Comparison of ENCODE assay signal across 8 cellular contexts in genomic region chr7:30764030-30764991, GRCh38. TPM values are rescaled to one million over a fixed set of nuclear protein-coding genes. Genes with fewer than 3 reads are reported as not detected.
DNase-seq lines count a peak whose midpoint lies in the region; ATAC-seq and TF ChIP-seq lines count a peak whose summit lies in the region.
"Had no signal": no experiment of that assay in that cellular context is flagged by ENCODE, and none has a peak within 500 bp of the region (broad histone marks: within the 10 kb centered on the region; RNA-seq: fewer than 3 reads in every experiment).

No MANE protein-coding gene starts in this region.

- no peaks in the 10 kb centered on the region for H3K27me3 ChIP-seq in gastroesophageal sphincter
- H3K27me3 ChIP-seq in upper lobe of right lung: no peaks in the 10 kb centered on the region

- 56 to 75% methylated on average over 3 to 6 of the region's 6 CpGs for WGBS in gastroesophageal sphincter (ENCODE audit: low coverage in 1 of 2), 2 donors

- H3K36me3 ChIP-seq in gastroesophageal sphincter (no peaks in the 10 kb centered on the region), upper lobe of right lung (no peaks in the 10 kb centered on the region)

- intact Hi-C loops in upper lobe of right lung (cut with DNase I): no loop called here

- H3K27ac ChIP-seq in gastroesophageal sphincter (peak overlapping the region; percentile 73 to 79 (median 78)), upper lobe of right lung (peak overlapping the region; percentile 33)

- ATAC-seq in GM21515 (IDR thresholded peaks at IDR 0.05; ENCODE audit: unreplicated experiment): peak; percentile 85
- ATAC-seq in HG03469 (IDR thresholded peaks at IDR 0.05; ENCODE audit: unreplicated experiment): peak; percentile 85
- peak; percentile 83 for ATAC-seq in gastroesophageal sphincter
- peak; percentile 42 for ATAC-seq in upper lobe of right lung

- H3K9me3 ChIP-seq in gastroesophageal sphincter: no peaks in the 10 kb centered on the region
- no peaks in the 10 kb centered on the region for H3K9me3 ChIP-seq in upper lobe of right lung

- DNase-seq in upper lobe of right lung (no peak), midbrain (lab: John Stamatoyannopoulos, UW) (no peak), RKO (ENCODE audit: low spot score) (no peak)
- DNase-seq in activated effector memory CD4-positive, alpha-beta T cell treated with Interleukin-2 at 50 U/mL for 16 hours: no peak
- DNase-seq: activated T-cell treated with anti-CD3 and anti-CD28 coated beads, Interleukin-2, amount 50 U/mL, for 72 hours had no signal

- TF ChIP-seq EP300 in gastroesophageal sphincter (IDR thresholded peaks at IDR 0.05): no peak

- H3K4me3 ChIP-seq in gastroesophageal sphincter (no peak overlapping the region), upper lobe of right lung (no peak overlapping the region)

- no peak for TF ChIP-seq CTCF in gastroesophageal sphincter (IDR thresholded peaks at IDR 0.05)
- no peak for TF ChIP-seq CTCF in upper lobe of right lung (IDR thresholded peaks at IDR 0.05)

- TF ChIP-seq POLR2A in gastroesophageal sphincter (IDR thresholded peaks at IDR 0.05): no peak

- H3K4me1 ChIP-seq in gastroesophageal sphincter (peaks cover 7 to 91% (median 23%) of the 10 kb centered on the region in 3 donors), upper lobe of right lung (peaks cover 44% of the 10 kb centered on the region)

RNA-seq across cellular contexts. Expression of gene MINDY4, which starts 6.9 kb away (rescaled TPM):
- total RNA-seq in gastroesophageal sphincter (10 to 100 TPM in 3 of 4 donors, 1 to 10 TPM in 1; 5.6 to 31.8 (median 20.4) TPM), upper lobe of right lung (20.1 TPM)

RNA-seq across cellular contexts. Expression of gene INMT, which starts 12.4 kb away (rescaled TPM):
- total RNA-seq in gastroesophageal sphincter (100 to 1,000 TPM; 115 to 212 (median 131) TPM), upper lobe of right lung (501 TPM)
